Comparison of ENCODE assay signal across 14 cellular contexts in genomic region chr9:130454096-130454811, GRCh38.
"Had no signal": no experiment of that assay in that cellular context is flagged by ENCODE, and none has a peak within 500 bp of the region (broad histone marks: within the 10 kb centered on the region; RNA-seq: fewer than 3 reads in every experiment).

No MANE protein-coding gene starts in this region.

- H3K9ac ChIP-seq: SK-N-SH had no signal

- ATAC-seq: activated CD8-positive, alpha-beta T cell treated with anti-CD3 and anti-CD28 coated beads, Interleukin-2, amount 10 ng/mL, durations not matched to agents 7 days and 5 days; PC-3 had no signal

- H3K4me2 ChIP-seq: SK-N-SH had no signal

- H3K36me3 Mint-ChIP-seq: activated naive CD8-positive, alpha-beta T cell treated with anti-CD3 and anti-CD28 coated beads, Interleukin-2, amount 10 ng/mL, durations not matched to agents 7 days and 5 days had no signal

- FAIRE-seq: RCC 7860 had no signal

- H3K9me3 ChIP-seq: SK-N-SH had no signal

- H3K27ac Mint-ChIP-seq: activated CD8-positive, alpha-beta T cell treated with anti-CD3 and anti-CD28 coated beads, Interleukin-2, amount 10 ng/mL, durations not matched to agents 7 days and 5 days; activated naive CD8-positive, alpha-beta T cell treated with anti-CD3 and anti-CD28 coated beads, Interleukin-2, amount 10 ng/mL, durations not matched to agents 7 days and 5 days had no signal

- H3K9me3 Mint-ChIP-seq: activated naive CD8-positive, alpha-beta T cell treated with anti-CD3 and anti-CD28 coated beads, Interleukin-2, amount 10 ng/mL, durations not matched to agents 7 days and 5 days had no signal

- H3K4me3 Mint-ChIP-seq: activated CD8-positive, alpha-beta T cell treated with anti-CD3 and anti-CD28 coated beads, Interleukin-2, amount 10 ng/mL, durations not matched to agents 7 days and 5 days; activated naive CD8-positive, alpha-beta T cell treated with anti-CD3 and anti-CD28 coated beads, Interleukin-2, amount 10 ng/mL, durations not matched to agents 7 days and 5 days had no signal

- DNase-seq: activated CD4-positive, alpha-beta T cell treated with anti-CD3 and anti-CD28 coated beads for 48 hours; activated CD4-positive, alpha-beta T cell treated with anti-CD3 and anti-CD28 coated beads, Interleukin-2, amount 50 U/mL, for 4 hours; activated CD4-positive, CD25-positive, alpha-beta regulatory T cell treated with anti-CD3 and anti-CD28 coated beads, Interleukin-2, amount 50 U/mL, for 72 hours; activated CD8-positive, alpha-beta memory T cell treated with anti-CD3 and anti-CD28 coated beads, Interleukin-2, amount 50 U/mL, for 48 hours; activated CD8-positive, alpha-beta T cell treated with anti-CD3 and anti-CD28 coated beads, Interleukin-2, amount 10 ng/mL, durations not matched to agents 7 days and 5 days; activated naive CD4-positive, alpha-beta T cell treated with anti-CD3 and anti-CD28 coated beads, Interleukin-2, amount 50 U/mL, for 16 hours; activated naive CD8-positive, alpha-beta T cell treated with anti-CD3 and anti-CD28 coated beads, Interleukin-2, amount 10 ng/mL, durations not matched to agents 7 days and 5 days; activated T-cell treated with anti-CD3 and anti-CD28 coated beads, Interleukin-2, amount 50 U/mL, for 1 hour; KG1; NCI-H1694; T-helper 1 cell had no signal
